ENCODE assay signal across 1 cellular context in genomic region chr9:34675048-34675714, GRCh38.
TF ChIP-seq lines count a peak whose summit lies in the region.

No MANE protein-coding gene starts in this region.

TF ChIP-seq in endothelial cell of umbilical vein, 7 proteins besides CTCF, POLR2A, EP300 and RAD21:
- no peak for TF ChIP-seq POLR2AphosphoS5 (IDR thresholded peaks at IDR 0.05; ENCODE audit: insufficient read depth, low read depth, low read length)
- TF ChIP-seq MAX (IDR thresholded peaks at IDR 0.05; ENCODE audit: insufficient read depth, insufficient read length): no peak
- no peak for TF ChIP-seq GATA2 (IDR thresholded peaks at IDR 0.05; ENCODE audit: insufficient read depth, insufficient read length, low read depth, low read length)
- no peak for TF ChIP-seq MYC (IDR thresholded peaks at IDR 0.05; ENCODE audit: low read depth, low read length)
- TF ChIP-seq JUN (IDR thresholded peaks at IDR 0.05; ENCODE audit: borderline replicate concordance, insufficient read depth, insufficient read length, low read depth): no peak
- no peak for TF ChIP-seq EZH2 (IDR thresholded peaks at IDR 0.05; ENCODE audit: borderline replicate concordance, low read depth, low read length, severe bottlenecking)
- no peak for TF ChIP-seq FOS (IDR thresholded peaks at IDR 0.05; ENCODE audit: borderline replicate concordance, insufficient read depth, low read length)
